In genomic region chr4:2252530-2252924, GRCh38 we compare ENCODE assay signal across 22 cellular contexts. TPM values are rescaled to one million over a fixed set of nuclear protein-coding genes. Genes with fewer than 3 reads are reported as not detected.
DNase-seq lines count a peak whose midpoint lies in the region; TF ChIP-seq lines count a peak whose summit lies in the region.
"Had no signal": no experiment of that assay in that cellular context is flagged by ENCODE, and none has a peak within 500 bp of the region (broad histone marks: within the 10 kb centered on the region; RNA-seq: fewer than 3 reads in every experiment).

No MANE protein-coding gene starts in this region.

- H3K27me3 ChIP-seq in colonic mucosa, result no peaks in the 10 kb centered on the region
- no peaks in the 10 kb centered on the region for H3K27me3 ChIP-seq in prostate gland (replicated peaks; ENCODE audit: insufficient read depth)
- H3K27me3 ChIP-seq: upper lobe of right lung had no signal

- TF ChIP-seq CTCF in GM13977 (IDR thresholded peaks at IDR 0.05; ENCODE audit: extremely low read depth, insufficient read depth, missing control alignments) (no peak), colonic mucosa (IDR thresholded peaks at IDR 0.05) (no peak), prostate gland (IDR thresholded peaks at IDR 0.05) (no peak)

- H3K36me3 ChIP-seq in colonic mucosa, result peaks cover 16% of the 10 kb centered on the region
- H3K36me3 ChIP-seq in prostate gland, result peaks cover 10 to 14% of the 10 kb centered on the region in 2 donors

- no peaks in the 10 kb centered on the region for H3K36me3 Mint-ChIP-seq in activated CD4-positive, alpha-beta memory T cell treated with anti-CD3 and anti-CD28 coated beads, Interleukin-2, amount 10 ng/mL, durations not matched to agents 7 days and 5 days (ENCODE audit: low read depth)
- H3K36me3 Mint-ChIP-seq in activated CD4-positive, alpha-beta memory T cell treated with anti-CD3 and anti-CD28 coated beads for 36 hours, result peaks cover 1% of the 10 kb centered on the region

- no peaks in the 10 kb centered on the region for H3K4me1 Mint-ChIP-seq in activated CD4-positive, alpha-beta memory T cell treated with anti-CD3 and anti-CD28 coated beads, Interleukin-2, amount 10 ng/mL, durations not matched to agents 7 days and 5 days
- no peaks in the 10 kb centered on the region for H3K4me1 Mint-ChIP-seq in activated CD4-positive, alpha-beta memory T cell treated with anti-CD3 and anti-CD28 coated beads for 36 hours (ENCODE audit: low read depth)
- H3K4me1 Mint-ChIP-seq: activated CD4-positive, alpha-beta T cell treated with anti-CD3 and anti-CD28 coated beads, Interleukin-2, amount 10 ng/mL, durations not matched to agents 24 days and 14 days had no signal

- H3K9me3 Mint-ChIP-seq in activated CD4-positive, alpha-beta memory T cell treated with anti-CD3 and anti-CD28 coated beads, Interleukin-2, amount 10 ng/mL, durations not matched to agents 7 days and 5 days, result no peaks in the 10 kb centered on the region
- H3K9me3 Mint-ChIP-seq in activated CD4-positive, alpha-beta memory T cell treated with anti-CD3 and anti-CD28 coated beads for 36 hours, result no peaks in the 10 kb centered on the region
- H3K9me3 Mint-ChIP-seq: activated CD4-positive, alpha-beta T cell treated with anti-CD3 and anti-CD28 coated beads, Interleukin-2, amount 10 ng/mL, durations not matched to agents 24 days and 14 days; naive thymus-derived CD8-positive, alpha-beta T cell; T-cell had no signal

- in situ Hi-C loops in GM13977 (cut with MboI; ENCODE audit: low pct_unique_long_range_greater_than_20kb, low sequenced_read_pairs, unreplicated experiment), result no loop called here

- CTCF ChIA-PET in activated CD4-positive, alpha-beta memory T cell treated with anti-CD3 and anti-CD28 coated beads, Interleukin-2, amount 10 ng/mL, durations not matched to agents 7 days and 5 days (lab: Charles Lee), result no interaction called here
- CTCF ChIA-PET in activated CD4-positive, alpha-beta memory T cell treated with anti-CD3 and anti-CD28 coated beads for 36 hours (lab: Charles Lee), result no interaction called here

- DNase-seq in activated CD4-positive, alpha-beta memory T cell treated with anti-CD3 and anti-CD28 coated beads, Interleukin-2, amount 10 ng/mL, durations not matched to agents 7 days and 5 days, result peak; percentile 9
- no peak for DNase-seq in activated CD4-positive, alpha-beta memory T cell treated with anti-CD3 and anti-CD28 coated beads for 36 hours
- DNase-seq in GM13977 (ENCODE audit: low spot score) (peak; percentile 13), colonic mucosa (peak; percentile 10), prostate gland (ENCODE audit: low spot score) (peak; percentile 3), Ammon's horn (ENCODE audit: low spot score) (no peak), cerebellum (ENCODE audit: low spot score) (no peak), NCI-H146 treated with DMSO at 0.1 percent for 48 hours (lab: John Stamatoyannopoulos, UW; ENCODE audit: unreplicated experiment) (no peak)
- DNase-seq: activated CD4-positive, alpha-beta T cell treated with anti-CD3 and anti-CD28 coated beads, Interleukin-2, amount 10 ng/mL, durations not matched to agents 24 days and 14 days; activated gamma-delta T cell; amygdala; Calu3; caudate nucleus; EL; erythroblast; IMR-90; NCI-H1436 treated with DMSO at 0.1 percent for 48 hours; NCI-H2171 treated with DMSO at 0.1 percent for 48 hours; NCI-H526 had no signal

- no peaks in the 10 kb centered on the region for H3K9me3 ChIP-seq in colonic mucosa
- no peaks in the 10 kb centered on the region for H3K9me3 ChIP-seq in prostate gland
- H3K9me3 ChIP-seq: upper lobe of right lung had no signal

- intact Hi-C loops in activated CD4-positive, alpha-beta memory T cell treated with anti-CD3 and anti-CD28 coated beads for 36 hours (cut with micrococcal nuclease), result no loop called here
- intact Hi-C loops in colonic mucosa (cut with DNase I), result no loop called here
- intact Hi-C loops in prostate gland (cut with DNase I), result no loop called here

- TF ChIP-seq POLR2A in prostate gland (IDR thresholded peaks at IDR 0.05), result no peak

- POLR2A ChIA-PET in activated CD4-positive, alpha-beta memory T cell treated with anti-CD3 and anti-CD28 coated beads, Interleukin-2, amount 10 ng/mL, durations not matched to agents 7 days and 5 days (lab: Charles Lee), result no interaction called here
- POLR2A ChIA-PET in activated CD4-positive, alpha-beta memory T cell treated with anti-CD3 and anti-CD28 coated beads for 36 hours (lab: Charles Lee), result interaction anchor here (0.6 kb wide), 1 partner anchor 10 kb away, joined by 3 read pairs; no protein-coding TSS in a partner anchor

- H3K4me1 ChIP-seq in colonic mucosa, result no peaks in the 10 kb centered on the region
- peaks cover 26% of the 10 kb centered on the region for H3K4me1 ChIP-seq in prostate gland (replicated peaks)

- H3K27ac Mint-ChIP-seq in activated CD4-positive, alpha-beta memory T cell treated with anti-CD3 and anti-CD28 coated beads, Interleukin-2, amount 10 ng/mL, durations not matched to agents 7 days and 5 days, result no peak overlapping the region
- no peak overlapping the region for H3K27ac Mint-ChIP-seq in activated CD4-positive, alpha-beta memory T cell treated with anti-CD3 and anti-CD28 coated beads for 36 hours
- H3K27ac Mint-ChIP-seq: activated CD4-positive, alpha-beta T cell treated with anti-CD3 and anti-CD28 coated beads, Interleukin-2, amount 10 ng/mL, durations not matched to agents 24 days and 14 days had no signal

- no peak overlapping the region for H3K4me3 Mint-ChIP-seq in activated CD4-positive, alpha-beta memory T cell treated with anti-CD3 and anti-CD28 coated beads, Interleukin-2, amount 10 ng/mL, durations not matched to agents 7 days and 5 days
- H3K4me3 Mint-ChIP-seq in activated CD4-positive, alpha-beta memory T cell treated with anti-CD3 and anti-CD28 coated beads for 36 hours, result no peak overlapping the region
- H3K4me3 Mint-ChIP-seq: activated CD4-positive, alpha-beta T cell treated with anti-CD3 and anti-CD28 coated beads, Interleukin-2, amount 10 ng/mL, durations not matched to agents 24 days and 14 days; T-cell had no signal

- 83% methylated on average over 7 of the region's 8 CpGs for whole genome bisulfite sequencing in prostate gland

- no peak overlapping the region for H3K27ac ChIP-seq in colonic mucosa
- H3K27ac ChIP-seq in prostate gland, result no peak overlapping the region
- H3K27ac ChIP-seq: upper lobe of right lung had no signal

- H3K4me3 ChIP-seq in colonic mucosa (no peak overlapping the region), prostate gland (no peak overlapping the region)
- H3K4me3 ChIP-seq: upper lobe of right lung had no signal

- no peaks in the 10 kb centered on the region for H3K27me3 Mint-ChIP-seq in activated CD4-positive, alpha-beta memory T cell treated with anti-CD3 and anti-CD28 coated beads, Interleukin-2, amount 10 ng/mL, durations not matched to agents 7 days and 5 days
- H3K27me3 Mint-ChIP-seq in activated CD4-positive, alpha-beta memory T cell treated with anti-CD3 and anti-CD28 coated beads for 36 hours, result no peaks in the 10 kb centered on the region
- H3K27me3 Mint-ChIP-seq: activated CD4-positive, alpha-beta T cell treated with anti-CD3 and anti-CD28 coated beads, Interleukin-2, amount 10 ng/mL, durations not matched to agents 24 days and 14 days; naive thymus-derived CD8-positive, alpha-beta T cell; T-cell had no signal

- H3K9ac ChIP-seq in colonic mucosa (ENCODE audit: low read depth in 2 of 2, low read length in 2 of 2), result no peak overlapping the region

RNA-seq across cellular contexts. Expression of gene MXD4, which starts 9.4 kb away (rescaled TPM):
- total RNA-seq in activated CD4-positive, alpha-beta memory T cell treated with anti-CD3 and anti-CD28 coated beads, Interleukin-2, amount 10 ng/mL, durations not matched to agents 7 days and 5 days, result 10 to 100 TPM; 26.9 to 29.6 TPM
- total RNA-seq in activated CD4-positive, alpha-beta memory T cell treated with anti-CD3 and anti-CD28 coated beads for 36 hours, result 1 to 10 TPM; 3.6 to 4.9 TPM
- total RNA-seq in colonic mucosa (10 to 100 TPM; 36.7 to 43.3 TPM), prostate gland (10 to 100 TPM; 63.4 to 81.1 TPM), cerebellum (28.9 TPM)

RNA-seq across cellular contexts. Expression of gene HAUS3, which starts 10.6 kb away (rescaled TPM):
- total RNA-seq in activated CD4-positive, alpha-beta memory T cell treated with anti-CD3 and anti-CD28 coated beads, Interleukin-2, amount 10 ng/mL, durations not matched to agents 7 days and 5 days, result 10 to 100 TPM; 27.1 to 27.4 TPM
- total RNA-seq in activated CD4-positive, alpha-beta memory T cell treated with anti-CD3 and anti-CD28 coated beads for 36 hours, result 10 to 100 TPM; 20.2 to 20.3 TPM
- total RNA-seq in colonic mucosa (10 to 100 TPM in 1 of 2 donors, 1 to 10 TPM in 1; 9.1 to 13.0 TPM), prostate gland (10 to 100 TPM; 21.1 to 24.2 TPM), cerebellum (29.9 TPM)

RNA-seq across cellular contexts. Expression of gene POLN, which starts 10.6 kb away (rescaled TPM):
- total RNA-seq in activated CD4-positive, alpha-beta memory T cell treated with anti-CD3 and anti-CD28 coated beads, Interleukin-2, amount 10 ng/mL, durations not matched to agents 7 days and 5 days, result 1 to 10 TPM; 3.3 to 4.0 TPM
- 1 to 10 TPM; 2.7 to 4.0 TPM for total RNA-seq in activated CD4-positive, alpha-beta memory T cell treated with anti-CD3 and anti-CD28 coated beads for 36 hours
- total RNA-seq in colonic mucosa, result 1 to 10 TPM; 1.6 to 2.8 TPM
- total RNA-seq in prostate gland, result 10 to 100 TPM in 1 of 2 donors, 1 to 10 TPM in 1; 3.8 to 15.2 TPM
- 4.5 TPM for total RNA-seq in cerebellum

Comparison
In these comparisons a context has a peak if more than half of its experiments do, and no peak if none do; other contexts are left out.
1. DNase-seq: peak in activated CD4-positive, alpha-beta memory T cell treated with anti-CD3 and anti-CD28 coated beads, Interleukin-2, amount 10 ng/mL, durations not matched to agents 7 days and 5 days (single experiment), GM13977 (single experiment), colonic mucosa (single experiment) and prostate gland (single experiment); none in activated CD4-positive, alpha-beta memory T cell treated with anti-CD3 and anti-CD28 coated beads for 36 hours (single experiment), Ammon's horn (single experiment), cerebellum (single experiment) and NCI-H146 treated with DMSO at 0.1 percent for 48 hours (single experiment).